8 cellular contexts compared by ENCODE assay signal in the genomic region with DNA sequence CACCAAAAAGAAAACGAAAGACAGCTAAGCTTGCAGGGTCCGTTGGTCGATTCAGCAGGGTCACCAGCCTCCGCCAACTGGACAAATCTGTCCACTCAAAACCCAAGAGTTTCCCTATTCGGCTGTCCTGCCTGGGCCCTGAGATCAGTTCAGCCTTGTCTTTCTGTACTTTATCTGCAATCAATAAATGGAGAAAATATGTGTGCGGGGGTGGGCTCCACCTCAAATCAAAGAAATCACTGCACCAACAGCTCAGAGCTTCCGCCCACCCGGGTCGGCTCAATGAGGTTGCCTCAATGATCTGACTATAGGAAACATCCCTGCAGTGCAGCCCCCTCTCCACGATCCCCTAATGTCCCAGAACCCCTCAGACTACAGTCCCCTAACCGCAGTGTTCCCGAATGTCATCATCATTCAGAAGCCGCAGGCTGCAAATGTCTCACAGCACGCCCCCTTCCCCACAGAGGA. TPM values are rescaled to one million over a fixed set of nuclear protein-coding genes. Genes with fewer than 3 reads are reported as not detected.
DNase-seq lines count a peak whose midpoint lies in the region; ATAC-seq, FAIRE-seq and TF ChIP-seq lines count a peak whose summit lies in the region.

No MANE protein-coding gene starts in this region.

- no peak for TF ChIP-seq POLR2A in GM12878 (IDR thresholded peaks at IDR 0.05; ENCODE audit: low read depth, low read length)
- TF ChIP-seq POLR2A in uterus (IDR thresholded peaks at IDR 0.05) = no peak

- RAD21 ChIA-PET in GM12878 (lab: Charles Lee; ENCODE audit: unreplicated experiment) = interaction anchor here (0.9 to 2.7 kb wide), 7 partner anchors 8 to 141 kb away, joined by 3 to 15 read pairs (median 4); a partner anchor contains a TSS

- intact Hi-C loops in GM12878 (cut with micrococcal nuclease; ENCODE audit: unreplicated experiment) = loop anchor here (2.0 kb wide), 1 partner anchor 42 kb away; a partner anchor contains a TSS
- intact Hi-C loops in uterus (cut with DNase I; ENCODE audit: low total_unique reads) = no loop called here

- H3K27ac Mint-ChIP-seq in memory B cell = peak overlapping the region; percentile 96

- no peaks in the 10 kb centered on the region; the same call in 1 of the 2 replicates for H3K4me1 ChIP-seq in GM12878 (ENCODE audit: control insufficient read depth, insufficient read depth, low read length)
- H3K4me1 ChIP-seq in uterus = peaks cover 8 to 9% of the 10 kb centered on the region in 2 donors

- ATAC-seq in GM19395 (IDR thresholded peaks at IDR 0.05; ENCODE audit: unreplicated experiment) (peak; percentile 25), HG03439 (IDR thresholded peaks at IDR 0.05; ENCODE audit: unreplicated experiment) (peak; percentile 17), GM12878 (peak; percentile 34), memory B cell (ENCODE audit: low read depth) (no peak)

- TF ChIP-seq CTCF in GM12878 (IDR thresholded peaks at IDR 0.05 in 2 of 3, conservative IDR thresholded peaks at IDR 0.05 in 1 of 3; ENCODE audit: control insufficient read depth in 2 of 3, extremely low read depth in 1 of 3, insufficient read depth in 1 of 3, low read depth in 3 of 3, low read length in 3 of 3) (no peak), uterus (IDR thresholded peaks at IDR 0.05) (no peak)

- H4K20me1 ChIP-seq in GM12878 (ENCODE audit: control insufficient read depth, insufficient read depth) = no peaks in the 10 kb centered on the region

- H3K9ac ChIP-seq in GM12878 (ENCODE audit: control insufficient read depth, insufficient read depth, low read length) = peak overlapping the region; percentile 80

- TSS peak; percentile 65 for BruUV-seq in GM12878 (replicated peaks; lab: Mats Ljungman, UMichigan)

- peak overlapping the region; percentile 5; the same call in 1 of the 2 replicates for H3K27ac ChIP-seq in GM12878 (ENCODE audit: control insufficient read depth, insufficient read depth)
- peak overlapping the region; percentile 89 to 91 for H3K27ac ChIP-seq in uterus

- H3K4me3 ChIP-seq in GM12878 (peak overlapping the region; percentile 98), uterus (peak overlapping the region; percentile 81 to 91)

- no peak for FAIRE-seq in GM12878 (lab: Jason Lieb, UNC)

- CTCF ChIA-PET in GM12878 (lab: Yijun Ruan, JAX) = interaction anchor here (0.6 to 4.4 kb wide), 8 partner anchors 9 to 260 kb away, joined by 3 to 28 read pairs (median 3); no protein-coding TSS in a partner anchor

- H3K4me2 ChIP-seq in GM12878 (ENCODE audit: control insufficient read depth, insufficient read depth) = peak overlapping the region; percentile 66

- H3K27me3 ChIP-seq in GM12878 (replicated peaks in 1 of 2; ENCODE audit: control insufficient read depth in 2 of 2, insufficient read depth in 2 of 2, low read length in 1 of 2) = no peaks in the 10 kb centered on the region
- no peaks in the 10 kb centered on the region for H3K27me3 ChIP-seq in uterus

- H3K4me3 Mint-ChIP-seq in memory B cell = peak overlapping the region; percentile 98

- DNase-seq in GM12878 (ENCODE audit: low read depth, low spot score) (no peak), memory B cell (ENCODE audit: low spot score in 2 of 2) (no peak), uterus (no peak), NCI-H69 (lab: John Stamatoyannopoulos, UW) (no peak), HuH-7.5 (ENCODE audit: low spot score) (no peak)
- DNase-seq in activated effector memory CD4-positive, alpha-beta T cell treated with anti-CD3 and anti-CD28 coated beads, Interleukin-2, amount 50 U/mL, for 16 hours = no peak

- in situ Hi-C loops in GM12878 (cut with MboI) = no loop called here

- no peak for TF ChIP-seq EP300 in GM12878 (IDR thresholded peaks at IDR 0.05; ENCODE audit: borderline replicate concordance in 1 of 2, control insufficient read depth in 1 of 2, low read depth in 2 of 2, low read length in 2 of 2)

- TF ChIP-seq RAD21 in GM12878 (IDR thresholded peaks at IDR 0.05; ENCODE audit: insufficient read depth, low read depth, low read length) = no peak

- H3K9me3 ChIP-seq in GM12878 (replicated peaks; ENCODE audit: control insufficient read depth, insufficient read depth, low read length) = no peaks in the 10 kb centered on the region
- no peaks in the 10 kb centered on the region for H3K9me3 ChIP-seq in uterus

- H3K27me3 Mint-ChIP-seq in memory B cell = no peaks in the 10 kb centered on the region

- H3K36me3 Mint-ChIP-seq in memory B cell = peaks cover 4% of the 10 kb centered on the region

- SMC1A ChIA-PET in GM12878 (lab: Charles Lee; ENCODE audit: uncharacterized antibody, unreplicated experiment) = interaction anchor here (0.7 to 3.2 kb wide), 9 partner anchors 10 to 507 kb away, joined by 3 to 21 read pairs (median 7); a partner anchor contains a TSS

- peaks cover 12% of the 10 kb centered on the region for H3K4me1 Mint-ChIP-seq in memory B cell

- peak overlapping the region; percentile 87 for H2AFZ ChIP-seq in GM12878 (ENCODE audit: control insufficient read depth, low read depth, low read length)

- H3K79me2 ChIP-seq in GM12878 (ENCODE audit: control insufficient read depth, insufficient read depth, low read length) = peaks cover 18% of the 10 kb centered on the region

- WGBS in GM12878 (ENCODE audit: insufficient coverage, insufficient replicate concordance, low lambda C conversion rate, missing lambda C conversion rate) = 1% methylated on average over 14 of the region's 14 CpGs

- peaks cover 0 to 5% of the 10 kb centered on the region in 2 experiments; a peak in 1 of 4 replicates for H3K36me3 ChIP-seq in GM12878 (ENCODE audit: control insufficient read depth in 2 of 2, insufficient read depth in 2 of 2, low read length in 1 of 2)
- H3K36me3 ChIP-seq in uterus = no peaks in the 10 kb centered on the region

- H3K9me3 Mint-ChIP-seq in memory B cell = no peaks in the 10 kb centered on the region

- POLR2A ChIA-PET in GM12878 (lab: Charles Lee) = interaction anchor here (0.6 to 6.2 kb wide), 14 partner anchors 11 to 626 kb away, joined by 3 to 32 read pairs (median 6); a partner anchor contains a TSS

RNA-seq across cellular contexts. Expression of a gene that starts 0.4 kb away (rescaled TPM):
- total RNA-seq in GM12878 (2013; cell fraction: nucleolus; rRNA removed) = 42.9 and 48.5 TPM in 2 replicates
- total RNA-seq in GM12878 (2014; rRNA removed) (22.2 and 23.6 TPM in 2 replicates), GM12878 (2014; rRNA removed; fragmentation: Illumina TruSeq; extraction: Trizol) (18.5 and 20.8 TPM in 2 replicates), GM12878 (2021) (22.9 and 24.6 TPM in 2 replicates), uterus (10 to 100 TPM; 14.1 to 54.1 (median 37.9) TPM)
- 14.0 TPM for polyA plus RNA-seq in GM12878 (2011; ENCODE audit: low read depth)
- polyA plus RNA-seq in GM12878 (2011; rRNA removed) (20.5 and 26.1 TPM in 2 replicates), GM12878 (2014; fragmentation: Illumina TruSeq; extraction: Trizol) (18.1 and 22.5 TPM in 2 replicates), GM12878 (2014; fragmentation: Nextera tagmentation; extraction: Ambion mirVana) (10 to 100 TPM; 46.6 to 52.7 TPM), GM12878 (2014; rRNA removed) (27.0 and 37.6 TPM in 2 replicates), GM12878 (2016; fragmentation: Nextera tagmentation; extraction: Ambion mirVana) (10 to 100 TPM; 25.4 to 30.3 TPM)
- polyA plus RNA-seq in GM12878 (2011; cell fraction: cytosol; rRNA removed) = 31.8 and 34.8 TPM in 2 replicates
- polyA plus RNA-seq in GM12878 (2011; cell fraction: nucleus; rRNA removed) = 31.5 and 36.5 TPM in 2 replicates
- polyA plus RNA-seq in GM12878 (2012) = 16.8 and 18.2 TPM in 2 replicates
- polyA minus RNA-seq in GM12878 (2011; rRNA and poly(A)+ RNA removed) = 23.8 and 26.3 TPM in 2 replicates
- polyA minus RNA-seq in GM12878 (2011; cell fraction: cytosol; rRNA and poly(A)+ RNA removed) = 4.2 and 5.5 TPM in 2 replicates
- 30.6 and 37.6 TPM in 2 replicates for polyA minus RNA-seq in GM12878 (2011; cell fraction: nucleus; rRNA and poly(A)+ RNA removed)

RNA-seq across cellular contexts. Expression of a gene that starts 16.5 kb away (rescaled TPM):
- total RNA-seq in GM12878 (2013; cell fraction: nucleolus; rRNA removed) = 10.0 and 11.3 TPM in 2 replicates
- total RNA-seq in GM12878 (2014; rRNA removed) = 148 and 159 TPM in 2 replicates
- total RNA-seq in GM12878 (2014; rRNA removed; fragmentation: Illumina TruSeq; extraction: Trizol) = 89.5 and 93.6 TPM in 2 replicates
- 135 and 141 TPM in 2 replicates for total RNA-seq in GM12878 (2021)
- 198 TPM for polyA plus RNA-seq in GM12878 (2011; ENCODE audit: low read depth)
- 266 and 269 TPM in 2 replicates for polyA plus RNA-seq in GM12878 (2011; rRNA removed)
- 215 and 276 TPM in 2 replicates for polyA plus RNA-seq in GM12878 (2011; cell fraction: cytosol; rRNA removed)
- polyA plus RNA-seq in GM12878 (2011; cell fraction: nucleus; rRNA removed) = 114 and 161 TPM in 2 replicates
- 106 and 136 TPM in 2 replicates for polyA plus RNA-seq in GM12878 (2012)
- polyA plus RNA-seq in GM12878 (2014; fragmentation: Illumina TruSeq; extraction: Trizol) = 266 and 296 TPM in 2 replicates
- polyA plus RNA-seq in GM12878 (2014; fragmentation: Nextera tagmentation; extraction: Ambion mirVana) = 100 to 1,000 TPM; 544 to 744 TPM
- polyA plus RNA-seq in GM12878 (2014; rRNA removed) = 184 and 193 TPM in 2 replicates
- polyA plus RNA-seq in GM12878 (2016; fragmentation: Nextera tagmentation; extraction: Ambion mirVana) = 100 to 1,000 TPM; 210 to 223 TPM
- 72.3 and 75.0 TPM in 2 replicates for polyA minus RNA-seq in GM12878 (2011; rRNA and poly(A)+ RNA removed)
- polyA minus RNA-seq in GM12878 (2011; cell fraction: cytosol; rRNA and poly(A)+ RNA removed) = 9.9 and 19.6 TPM in 2 replicates
- polyA minus RNA-seq in GM12878 (2011; cell fraction: nucleus; rRNA and poly(A)+ RNA removed) = 19.1 and 20.6 TPM in 2 replicates
- total RNA-seq in uterus = 10 to 100 TPM in 1 of 4 donors, 1 to 10 TPM in 2, not detected in 1; 1.3 to 12.3 (median 5.2) TPM

RNA-seq across cellular contexts. Expression of a gene that starts 21.9 kb away (rescaled TPM):
- 493 and 530 TPM in 2 replicates for total RNA-seq in GM12878 (2013; cell fraction: nucleolus; rRNA removed)
- 183 TPM in 2 replicates for total RNA-seq in GM12878 (2014; rRNA removed)
- total RNA-seq in GM12878 (2014; rRNA removed; fragmentation: Illumina TruSeq; extraction: Trizol) = 125 and 133 TPM in 2 replicates
- 255 and 286 TPM in 2 replicates for total RNA-seq in GM12878 (2021)
- polyA plus RNA-seq in GM12878 (2011; ENCODE audit: low read depth) = 181 TPM
- 408 and 460 TPM in 2 replicates for polyA plus RNA-seq in GM12878 (2011; rRNA removed)
- polyA plus RNA-seq in GM12878 (2011; cell fraction: cytosol; rRNA removed) = 191 and 198 TPM in 2 replicates
- 1,098 and 1,398 TPM in 2 replicates for polyA plus RNA-seq in GM12878 (2011; cell fraction: nucleus; rRNA removed)
- 173 and 216 TPM in 2 replicates for polyA plus RNA-seq in GM12878 (2012)
- polyA plus RNA-seq in GM12878 (2014; fragmentation: Illumina TruSeq; extraction: Trizol) = 293 and 364 TPM in 2 replicates
- polyA plus RNA-seq in GM12878 (2014; fragmentation: Nextera tagmentation; extraction: Ambion mirVana) = 100 to 1,000 TPM in 1 of 2 experiments, 10 to 100 TPM in 1; 97.6 to 127 TPM
- 329 and 359 TPM in 2 replicates for polyA plus RNA-seq in GM12878 (2014; rRNA removed)
- 100 to 1,000 TPM; 312 to 333 TPM for polyA plus RNA-seq in GM12878 (2016; fragmentation: Nextera tagmentation; extraction: Ambion mirVana)
- 278 and 391 TPM in 2 replicates for polyA minus RNA-seq in GM12878 (2011; rRNA and poly(A)+ RNA removed)
- polyA minus RNA-seq in GM12878 (2011; cell fraction: cytosol; rRNA and poly(A)+ RNA removed) = 148 and 153 TPM in 2 replicates
- polyA minus RNA-seq in GM12878 (2011; cell fraction: nucleus; rRNA and poly(A)+ RNA removed) = 454 and 629 TPM in 2 replicates
- 100 to 1,000 TPM in 3 of 4 donors, 10 to 100 TPM in 1; 77.1 to 249 (median 108) TPM for total RNA-seq in uterus

RNA-seq across cellular contexts. Expression of a gene that starts 23.4 kb away (rescaled TPM):
- not detected in 2 replicates for total RNA-seq in GM12878 (2013; cell fraction: nucleolus; rRNA removed)
- total RNA-seq in GM12878 (2014; rRNA removed) (17.7 and 19.3 TPM in 2 replicates), GM12878 (2014; rRNA removed; fragmentation: Illumina TruSeq; extraction: Trizol) (6.7 and 7.4 TPM in 2 replicates), GM12878 (2021) (21.8 and 24.5 TPM in 2 replicates), uterus (100 to 1,000 TPM in 2 of 4 donors, 10 to 100 TPM in 2; 25.6 to 197 (median 99.5) TPM)
- 48.6 TPM for polyA plus RNA-seq in GM12878 (2011; ENCODE audit: low read depth)
- polyA plus RNA-seq in GM12878 (2011; rRNA removed) (1.4 and 3.8 TPM in 2 replicates), GM12878 (2014; fragmentation: Illumina TruSeq; extraction: Trizol) (11.0 and 22.0 TPM in 2 replicates), GM12878 (2014; fragmentation: Nextera tagmentation; extraction: Ambion mirVana) (10 to 100 TPM; 37.1 to 52.7 TPM), GM12878 (2014; rRNA removed) (31.3 and 38.3 TPM in 2 replicates), GM12878 (2016; fragmentation: Nextera tagmentation; extraction: Ambion mirVana) (10 to 100 TPM; 23.8 to 28.0 TPM)
- polyA plus RNA-seq in GM12878 (2011; cell fraction: cytosol; rRNA removed) = 5.0 and 5.5 TPM in 2 replicates
- 7.6 TPM in 2 replicates for polyA plus RNA-seq in GM12878 (2011; cell fraction: nucleus; rRNA removed)
- 49.1 and 56.1 TPM in 2 replicates for polyA plus RNA-seq in GM12878 (2012)
- polyA minus RNA-seq in GM12878 (2011; rRNA and poly(A)+ RNA removed) = 1.7 and 1.8 TPM in 2 replicates
- polyA minus RNA-seq in GM12878 (2011; cell fraction: cytosol; rRNA and poly(A)+ RNA removed) = not detected in 2 replicates
- polyA minus RNA-seq in GM12878 (2011; cell fraction: nucleus; rRNA and poly(A)+ RNA removed) = 0.60 TPM in 1 of 2 replicates, not detected in the other

RNA-seq across cellular contexts. Expression of a gene that starts 34.7 kb away (rescaled TPM):
- 54.5 and 56.8 TPM in 2 replicates for total RNA-seq in GM12878 (2013; cell fraction: nucleolus; rRNA removed)
- 191 and 198 TPM in 2 replicates for total RNA-seq in GM12878 (2014; rRNA removed)
- 141 TPM in 2 replicates for total RNA-seq in GM12878 (2014; rRNA removed; fragmentation: Illumina TruSeq; extraction: Trizol)
- total RNA-seq in GM12878 (2021) = 89.7 and 101 TPM in 2 replicates
- polyA plus RNA-seq in GM12878 (2011; ENCODE audit: low read depth) = 339 TPM
- polyA plus RNA-seq in GM12878 (2011; rRNA removed) = 264 and 409 TPM in 2 replicates
- 465 and 580 TPM in 2 replicates for polyA plus RNA-seq in GM12878 (2011; cell fraction: cytosol; rRNA removed)
- 231 and 428 TPM in 2 replicates for polyA plus RNA-seq in GM12878 (2011; cell fraction: nucleus; rRNA removed)
- polyA plus RNA-seq in GM12878 (2012) = 222 and 245 TPM in 2 replicates
- polyA plus RNA-seq in GM12878 (2014; fragmentation: Illumina TruSeq; extraction: Trizol) = 145 and 196 TPM in 2 replicates
- 100 to 1,000 TPM; 354 to 368 TPM for polyA plus RNA-seq in GM12878 (2014; fragmentation: Nextera tagmentation; extraction: Ambion mirVana)
- polyA plus RNA-seq in GM12878 (2014; rRNA removed) = 219 and 235 TPM in 2 replicates
- polyA plus RNA-seq in GM12878 (2016; fragmentation: Nextera tagmentation; extraction: Ambion mirVana) = 100 to 1,000 TPM; 207 to 235 TPM
- polyA minus RNA-seq in GM12878 (2011; rRNA and poly(A)+ RNA removed) = 149 and 194 TPM in 2 replicates
- polyA minus RNA-seq in GM12878 (2011; cell fraction: cytosol; rRNA and poly(A)+ RNA removed) = 33.7 and 36.6 TPM in 2 replicates
- 64.7 and 71.0 TPM in 2 replicates for polyA minus RNA-seq in GM12878 (2011; cell fraction: nucleus; rRNA and poly(A)+ RNA removed)
- 100 to 1,000 TPM in 2 of 4 donors, 10 to 100 TPM in 2; 53.0 to 362 (median 175) TPM for total RNA-seq in uterus
